ENCODE assay signal across 28 cellular contexts in genomic region chr17:3780986-3781385, GRCh38.
"Had no signal": no experiment of that assay in that cellular context is flagged by ENCODE, and none has a peak within 500 bp of the region (broad histone marks: within the 10 kb centered on the region; RNA-seq: fewer than 3 reads in every experiment).

No MANE protein-coding gene starts in this region.

- H3K79me2 ChIP-seq: parathyroid adenoma had no signal

- H3K36me3 ChIP-seq: neural progenitor cell, ovary, right lobe of liver, sigmoid colon, suprapubic skin, tibial artery, transverse colon, upper lobe of right lung, uterus had no signal

- H3K4me1 ChIP-seq: neural progenitor cell, parathyroid adenoma, psoas muscle, right lobe of liver, sigmoid colon, suprapubic skin, testis, tibial artery, transverse colon, upper lobe of right lung, uterus had no signal

- H3K4me1 Mint-ChIP-seq: nephron; neural progenitor cell; stimulated activated memory B cell treated with anti-CD40 and anti-IgM and Interleukin-4, amounts not matched to agents 10 μg/mL and 1 μg/mL and 100 μg/mL, for 72 hours; stimulated activated naive CD8-positive, alpha-beta T cell treated with anti-CD3 and anti-CD28 coated beads, Interleukin-15, amount 100 ng/mL, for 72 hours had no signal

- H2AFZ ChIP-seq: neural progenitor cell, parathyroid adenoma had no signal

- H3K4me3 ChIP-seq: neural progenitor cell, ovary, psoas muscle, right lobe of liver, sigmoid colon, suprapubic skin, testis, tibial artery, transverse colon, upper lobe of right lung, uterus had no signal

- H3K27ac ChIP-seq: neural progenitor cell, ovary, parathyroid adenoma, psoas muscle, right lobe of liver, sigmoid colon, suprapubic skin, testis, tibial artery, transverse colon, upper lobe of right lung, uterus had no signal

- H3K4me3 Mint-ChIP-seq: naive thymus-derived CD4-positive, alpha-beta T cell; nephron; neural progenitor cell; stimulated activated memory B cell treated with anti-CD40 and anti-IgM and Interleukin-4, amounts not matched to agents 10 μg/mL and 1 μg/mL and 100 μg/mL, for 72 hours; stimulated activated naive CD8-positive, alpha-beta T cell treated with anti-CD3 and anti-CD28 coated beads, Interleukin-15, amount 100 ng/mL, for 72 hours; type B pancreatic cell had no signal

- H3K27me3 Mint-ChIP-seq: naive thymus-derived CD4-positive, alpha-beta T cell; progenitor cell of endocrine pancreas; stimulated activated memory B cell treated with anti-CD40 and anti-IgM and Interleukin-4, amounts not matched to agents 10 μg/mL and 1 μg/mL and 100 μg/mL, for 72 hours; stimulated activated naive CD8-positive, alpha-beta T cell treated with anti-CD3 and anti-CD28 coated beads, Interleukin-15, amount 100 ng/mL, for 72 hours; type B pancreatic cell had no signal

- H3K27me3 ChIP-seq: neural progenitor cell, ovary, right lobe of liver, sigmoid colon, testis, transverse colon, upper lobe of right lung, uterus had no signal

- H3K4me2 ChIP-seq: neural progenitor cell had no signal

- H3K27ac Mint-ChIP-seq: naive thymus-derived CD4-positive, alpha-beta T cell; nephron; neural progenitor cell; progenitor cell of endocrine pancreas; stimulated activated memory B cell treated with anti-CD40 and anti-IgM and Interleukin-4, amounts not matched to agents 10 μg/mL and 1 μg/mL and 100 μg/mL, for 72 hours; stimulated activated naive CD8-positive, alpha-beta T cell treated with anti-CD3 and anti-CD28 coated beads, Interleukin-15, amount 100 ng/mL, for 72 hours; type B pancreatic cell had no signal

- ATAC-seq: naive thymus-derived CD4-positive, alpha-beta T cell; psoas muscle; right cardiac atrium; right lobe of liver; stimulated activated memory B cell treated with anti-CD40 and anti-IgM and Interleukin-4, amounts not matched to agents 10 μg/mL and 1 μg/mL and 100 μg/mL, for 72 hours; stimulated activated naive CD8-positive, alpha-beta T cell treated with anti-CD3 and anti-CD28 coated beads, Interleukin-15, amount 100 ng/mL, for 72 hours; stimulated activated naive CD8-positive, alpha-beta T cell treated with anti-CD3 and anti-CD28 coated beads, Interleukin-15, Interleukin-2, amounts not matched to agents 100 U/mL and 50 U/mL, for 24 hours; upper lobe of right lung had no signal

- H3K9me3 ChIP-seq: ovary, psoas muscle, right lobe of liver, sigmoid colon, suprapubic skin, testis, tibial artery, transverse colon, upper lobe of right lung, uterus had no signal

- DNase-seq: naive thymus-derived CD4-positive, alpha-beta T cell; occipital lobe; ovary; psoas muscle; right cardiac atrium; sigmoid colon; small intestine; stimulated activated CD4-positive, alpha-beta T cell treated with anti-CD3 and anti-CD28 coated beads, Interleukin-15, amount 100 ng/mL, for 24 hours; stimulated activated CD4-positive, alpha-beta T cell treated with anti-CD3 and anti-CD28 coated beads, Interleukin-2, amount 100 ng/mL, for 24 hours; stimulated activated CD4-positive, alpha-beta T cell treated with anti-CD3 and anti-CD28 coated beads, Interleukin-2, amount 100 ng/mL, for 48 hours; stimulated activated CD4-positive, alpha-beta T cell treated with anti-CD3 and anti-CD28 coated beads, Interleukin-4, amount 100 ng/mL, for 24 hours; stimulated activated naive CD4-positive, alpha-beta T cell; stimulated activated naive CD8-positive, alpha-beta T cell treated with anti-CD3 and anti-CD28 coated beads, Interleukin-15, amount 100 ng/mL, for 72 hours; stimulated activated naive CD8-positive, alpha-beta T cell treated with anti-CD3 and anti-CD28 coated beads, Interleukin-15, Interleukin-2, amounts not matched to agents 100 U/mL and 50 U/mL, for 24 hours; substantia nigra; testis; tibial artery; transverse colon; upper lobe of right lung; uterus had no signal

- H3K9me3 Mint-ChIP-seq: naive thymus-derived CD4-positive, alpha-beta T cell; nephron; neural progenitor cell; stimulated activated memory B cell treated with anti-CD40 and anti-IgM and Interleukin-4, amounts not matched to agents 10 μg/mL and 1 μg/mL and 100 μg/mL, for 72 hours; stimulated activated naive CD8-positive, alpha-beta T cell treated with anti-CD3 and anti-CD28 coated beads, Interleukin-15, amount 100 ng/mL, for 72 hours; type B pancreatic cell had no signal

- H3K36me3 Mint-ChIP-seq: neural progenitor cell; stimulated activated memory B cell treated with anti-CD40 and anti-IgM and Interleukin-4, amounts not matched to agents 10 μg/mL and 1 μg/mL and 100 μg/mL, for 72 hours; type B pancreatic cell had no signal

- H3K9ac ChIP-seq: neural progenitor cell, parathyroid adenoma had no signal
